Comparison of ENCODE assay signal across 12 cellular contexts in the genomic region with DNA sequence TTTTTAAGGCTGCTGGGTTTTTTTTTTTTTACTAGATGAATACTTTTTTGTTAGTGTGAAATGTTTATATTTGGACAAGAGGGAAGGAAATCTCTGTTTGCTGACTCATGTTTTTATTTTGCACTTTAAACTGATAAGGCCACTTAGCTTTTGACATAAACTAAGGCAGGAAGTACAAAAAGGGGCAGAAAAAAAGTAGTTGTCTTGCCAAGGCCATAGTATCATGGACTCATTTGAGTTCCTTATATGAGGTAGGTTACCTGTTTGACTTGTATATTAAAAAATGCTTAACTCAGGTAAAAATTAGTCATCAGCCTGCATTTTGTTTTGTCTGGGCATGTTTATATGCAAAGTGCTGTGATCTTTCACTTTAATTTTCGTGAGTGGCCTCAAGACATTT. TPM values are rescaled to one million over a fixed set of nuclear protein-coding genes. Genes with fewer than 3 reads are reported as not detected.
DNase-seq lines count a peak whose midpoint lies in the region; TF ChIP-seq lines count a peak whose summit lies in the region.
"Had no signal": no experiment of that assay in that cellular context is flagged by ENCODE, and none has a peak within 500 bp of the region (broad histone marks: within the 10 kb centered on the region; RNA-seq: fewer than 3 reads in every experiment).

No MANE protein-coding gene starts in this region.

- H2BK12ac ChIP-seq in mesenchymal stem cell (ENCODE audit: low read length in 2 of 2): no peak overlapping the region

- H3K79me1 ChIP-seq in mesenchymal stem cell (replicated peaks; ENCODE audit: low read length, poor library complexity, severe bottlenecking): peaks cover 3% of the 10 kb centered on the region

- TF ChIP-seq CTCF in DOHH2 (IDR thresholded peaks at IDR 0.05; ENCODE audit: low read depth, low read length, poor library complexity, severe bottlenecking) (no peak), chondrocyte (IDR thresholded peaks at IDR 0.05) (no peak)

- peaks cover 13% of the 10 kb centered on the region for H3K4me1 Mint-ChIP-seq in chondrocyte (ENCODE audit: low read depth)
- no peaks in the 10 kb centered on the region for H3K4me1 Mint-ChIP-seq in activated T-cell treated with anti-CD3 and anti-CD28 coated beads, Interleukin-2, amount 50 U/mL, for 24 hours (ENCODE audit: low read depth)
- no peaks in the 10 kb centered on the region for H3K4me1 Mint-ChIP-seq in CD4-positive, alpha-beta memory T cell
- H3K4me1 Mint-ChIP-seq: activated naive CD8-positive, alpha-beta T cell treated with anti-CD3 and anti-CD28 coated beads, Interleukin-2, amount 50 U/mL, for 24 hours had no signal

- H3K27ac Mint-ChIP-seq in chondrocyte (ENCODE audit: unreplicated experiment): peak overlapping the region; percentile 19
- H3K27ac Mint-ChIP-seq in activated T-cell treated with anti-CD3 and anti-CD28 coated beads, Interleukin-2, amount 50 U/mL, for 24 hours: no peak overlapping the region
- no peak overlapping the region for H3K27ac Mint-ChIP-seq in CD4-positive, alpha-beta memory T cell
- H3K27ac Mint-ChIP-seq: activated naive CD8-positive, alpha-beta T cell treated with anti-CD3 and anti-CD28 coated beads, Interleukin-2, amount 50 U/mL, for 24 hours had no signal

- H3K27me3 ChIP-seq in DOHH2 (ENCODE audit: control insufficient read depth, low read length): no peaks in the 10 kb centered on the region
- H3K27me3 ChIP-seq in mesenchymal stem cell (ENCODE audit: control insufficient read depth in 1 of 2, insufficient read depth in 1 of 2, low read length in 2 of 2): no peaks in the 10 kb centered on the region
- no peaks in the 10 kb centered on the region for H3K27me3 ChIP-seq in CD4-positive, alpha-beta memory T cell (ENCODE audit: insufficient read depth, low read length)
- H3K27me3 ChIP-seq: Peyer's patch had no signal

- WGBS in mesenchymal stem cell: no CpG with 5 or more reads among the region's 1 CpG

- H4K8ac ChIP-seq in mesenchymal stem cell (ENCODE audit: low read length): no peak overlapping the region

- peaks cover 100% of the 10 kb centered on the region for H3K79me2 ChIP-seq in DOHH2 (ENCODE audit: control insufficient read depth, low read length)

- no peaks in the 10 kb centered on the region for H3K27me3 Mint-ChIP-seq in chondrocyte (ENCODE audit: low read depth)
- H3K27me3 Mint-ChIP-seq in activated T-cell treated with anti-CD3 and anti-CD28 coated beads, Interleukin-2, amount 50 U/mL, for 24 hours: no peaks in the 10 kb centered on the region
- no peaks in the 10 kb centered on the region for H3K27me3 Mint-ChIP-seq in CD4-positive, alpha-beta memory T cell

- H3K14ac ChIP-seq in mesenchymal stem cell (ENCODE audit: low read length in 2 of 2): no peak overlapping the region

- no peak overlapping the region for H2BK120ac ChIP-seq in mesenchymal stem cell (ENCODE audit: low read depth, low read length)

- H3K9me2 ChIP-seq in DOHH2 (replicated peaks; ENCODE audit: control insufficient read depth, low read length): no peaks in the 10 kb centered on the region

- H2BK15ac ChIP-seq in mesenchymal stem cell (ENCODE audit: low read depth, poor library complexity, severe bottlenecking): no peak overlapping the region

- H2AFZ ChIP-seq in mesenchymal stem cell (ENCODE audit: low read depth, low read length): no peak overlapping the region

- H3K9me3 Mint-ChIP-seq in chondrocyte (ENCODE audit: low read depth): peaks cover 11% of the 10 kb centered on the region
- H3K9me3 Mint-ChIP-seq in activated T-cell treated with anti-CD3 and anti-CD28 coated beads, Interleukin-2, amount 50 U/mL, for 24 hours: peaks cover 12% of the 10 kb centered on the region
- peaks cover 2 to 13% (median 9%) of the 10 kb centered on the region in 8 donors for H3K9me3 Mint-ChIP-seq in CD4-positive, alpha-beta memory T cell

- H3K4me2 ChIP-seq in DOHH2 (ENCODE audit: low read length) (peak overlapping the region; percentile 51), mesenchymal stem cell (ENCODE audit: low read length, poor library complexity, severe bottlenecking) (no peak overlapping the region)

- H3K4me1 ChIP-seq in DOHH2 (ENCODE audit: control insufficient read depth, low read length): peaks cover 82% of the 10 kb centered on the region
- H3K4me1 ChIP-seq in mesenchymal stem cell (ENCODE audit: control insufficient read depth, insufficient read depth, low read depth, low read length): peaks cover 5% of the 10 kb centered on the region
- H3K4me1 ChIP-seq in CD4-positive, alpha-beta memory T cell (ENCODE audit: insufficient read depth, low read length): no peaks in the 10 kb centered on the region

- H3K36me3 ChIP-seq in DOHH2 (ENCODE audit: control insufficient read depth, low read length): peaks cover 56% of the 10 kb centered on the region
- H3K36me3 ChIP-seq in mesenchymal stem cell (ENCODE audit: control insufficient read depth in 1 of 2, insufficient read depth in 2 of 2, low read depth in 1 of 2, low read length in 2 of 2): peaks cover 0 to 3% of the 10 kb centered on the region in 2 experiments
- H3K36me3 ChIP-seq in CD4-positive, alpha-beta memory T cell (ENCODE audit: insufficient read depth, low read length): no peaks in the 10 kb centered on the region
- H3K36me3 ChIP-seq: Peyer's patch had no signal

- H3K4ac ChIP-seq in mesenchymal stem cell (ENCODE audit: low read depth in 1 of 2, low read length in 2 of 2): no peak overlapping the region

- no peak overlapping the region for H3K23ac ChIP-seq in mesenchymal stem cell (ENCODE audit: low read length in 2 of 2)

- H3K4me3 Mint-ChIP-seq in chondrocyte (ENCODE audit: unreplicated experiment): no peak overlapping the region
- H3K4me3 Mint-ChIP-seq in activated T-cell treated with anti-CD3 and anti-CD28 coated beads, Interleukin-2, amount 50 U/mL, for 24 hours: no peak overlapping the region
- H3K4me3 Mint-ChIP-seq in CD4-positive, alpha-beta memory T cell: no peak overlapping the region
- H3K4me3 Mint-ChIP-seq: activated naive CD8-positive, alpha-beta T cell treated with anti-CD3 and anti-CD28 coated beads, Interleukin-2, amount 50 U/mL, for 24 hours had no signal

- H2AK5ac ChIP-seq in mesenchymal stem cell (ENCODE audit: low read length, severe bottlenecking): no peak overlapping the region

- H3K9me3 ChIP-seq in DOHH2 (ENCODE audit: control insufficient read depth, insufficient read depth, low read length): peaks cover 17% of the 10 kb centered on the region; the same call in 1 of the 2 replicates
- peaks cover 16% of the 10 kb centered on the region for H3K9me3 ChIP-seq in mesenchymal stem cell (ENCODE audit: control insufficient read depth, low read length)
- peaks cover 0 to 3% of the 10 kb centered on the region in 2 donors for H3K9me3 ChIP-seq in CD4-positive, alpha-beta memory T cell (ENCODE audit: control insufficient read depth in 1 of 2, low read length in 2 of 2)

- peak; percentile 57 for DNase-seq in M059J (ENCODE audit: low read depth)
- no peak for DNase-seq in chondrocyte (ENCODE audit: low spot score)
- DNase-seq in mesenchymal stem cell: peak; percentile 68
- DNase-seq in activated T-cell treated with anti-CD3 and anti-CD28 coated beads, Interleukin-2, amount 50 U/mL, for 24 hours: no peak
- no peak for DNase-seq in NCI-H1092 treated with DMSO at 0.1 percent for 48 hours (lab: John Stamatoyannopoulos, UW)
- DNase-seq in activated gamma-delta T cell treated with Interleukin-2 at 50 U/mL for 16 hours: no peak
- DNase-seq in CD4-positive, alpha-beta memory T cell: no peak
- DNase-seq: activated naive CD8-positive, alpha-beta T cell treated with anti-CD3 and anti-CD28 coated beads, Interleukin-2, amount 50 U/mL, for 24 hours; AML-193; effector CD4-positive, alpha-beta T cell; Peyer's patch had no signal

- CTCF ChIA-PET in CD4-positive, alpha-beta memory T cell (lab: Charles Lee; ENCODE audit: partially characterized antibody): no interaction called here

- no peak overlapping the region for H3K18ac ChIP-seq in mesenchymal stem cell (ENCODE audit: low read depth in 1 of 2, low read length in 2 of 2)

- H3K27ac ChIP-seq in DOHH2 (ENCODE audit: low read depth, low read length) (peak overlapping the region; percentile 98), mesenchymal stem cell (ENCODE audit: low read length, poor library complexity, severe bottlenecking) (no peak overlapping the region)
- no peak overlapping the region for H3K27ac ChIP-seq in CD4-positive, alpha-beta memory T cell (ENCODE audit: low read depth, low read length)
- H3K27ac ChIP-seq: Peyer's patch had no signal

- H4K91ac ChIP-seq in mesenchymal stem cell (ENCODE audit: low read length): no peak overlapping the region

- H2BK5ac ChIP-seq in mesenchymal stem cell (ENCODE audit: low read depth, low read length, poor library complexity, severe bottlenecking): no peak overlapping the region

- H3K9ac ChIP-seq in mesenchymal stem cell (ENCODE audit: low read length): no peak overlapping the region

- H3F3A ChIP-seq in DOHH2 (ENCODE audit: control insufficient read depth, insufficient read depth): peaks cover 7% of the 10 kb centered on the region

- peaks cover 10% of the 10 kb centered on the region for H3K36me3 Mint-ChIP-seq in chondrocyte (ENCODE audit: low read depth)
- no peaks in the 10 kb centered on the region for H3K36me3 Mint-ChIP-seq in activated T-cell treated with anti-CD3 and anti-CD28 coated beads, Interleukin-2, amount 50 U/mL, for 24 hours (ENCODE audit: low read depth)
- H3K36me3 Mint-ChIP-seq in CD4-positive, alpha-beta memory T cell: no peaks in the 10 kb centered on the region

- POLR2A ChIA-PET in CD4-positive, alpha-beta memory T cell (lab: Charles Lee; ENCODE audit: partially characterized antibody): no interaction called here

- intact Hi-C loops in CD4-positive, alpha-beta memory T cell (cut with micrococcal nuclease): no loop called here

- H4K20me1 ChIP-seq in DOHH2 (ENCODE audit: control insufficient read depth, insufficient read depth, low read depth, low read length): no peaks in the 10 kb centered on the region

- H3K4me3 ChIP-seq in DOHH2 (ENCODE audit: low read length) (peak overlapping the region; percentile 42), mesenchymal stem cell (ENCODE audit: insufficient read depth in 1 of 2, low read depth in 1 of 2, low read length in 2 of 2) (no peak overlapping the region)
- no peak overlapping the region for H3K4me3 ChIP-seq in CD4-positive, alpha-beta memory T cell (ENCODE audit: low read length in 2 of 2)
- H3K4me3 ChIP-seq: Peyer's patch had no signal

RNA-seq across cellular contexts. Expression of a gene that starts 26.0 kb away (rescaled TPM):
- total RNA-seq in M059J (2014; rRNA removed; shearing (Covaris generic)): 8.6 and 10.9 TPM in 2 replicates
- 14.5 to 17.6 TPM (median 16.5 TPM) in 3 replicates for total RNA-seq in chondrocyte
- 16.8 TPM for polyA plus RNA-seq in mesenchymal stem cell (2013, experiment 1 of 2)
- polyA plus RNA-seq in mesenchymal stem cell (2013, experiment 2 of 2): 16.7 TPM
- total RNA-seq in CD4-positive, alpha-beta memory T cell: under 1 TPM; 0.42 to 0.73 TPM
- polyA plus RNA-seq in CD4-positive, alpha-beta memory T cell: 1 to 10 TPM in 1 of 2 donors, under 1 TPM in 1; 0.62 to 1.1 TPM

Comparison
In these comparisons a context has a peak if more than half of its experiments do, and no peak if none do; other contexts are left out.
1. DNase-seq: peak in M059J (single experiment) and mesenchymal stem cell (single experiment); none in chondrocyte (single experiment), activated T-cell treated with anti-CD3 and anti-CD28 coated beads, Interleukin-2, amount 50 U/mL, for 24 hours (single experiment), NCI-H1092 treated with DMSO at 0.1 percent for 48 hours (single experiment), activated gamma-delta T cell treated with Interleukin-2 at 50 U/mL for 16 hours (single experiment) and CD4-positive, alpha-beta memory T cell (0 of 5).